ENCODE assay signal across 8 cellular contexts in genomic region chr1:239898067-239898730, GRCh38.
DNase-seq lines count a peak whose midpoint lies in the region; ATAC-seq and TF ChIP-seq lines count a peak whose summit lies in the region.

No MANE protein-coding gene starts in this region.

- ATAC-seq in GM21619 (IDR thresholded peaks at IDR 0.05; ENCODE audit: unreplicated experiment) (peak; percentile 96), PC-3 (peak; percentile 84)
- ATAC-seq in stimulated activated naive CD8-positive, alpha-beta T cell treated with anti-CD3 and anti-CD28 coated beads, Interleukin-15, amount 100 ng/mL, for 72 hours = peak; percentile 89

- no peaks in the 10 kb centered on the region for H3K27me3 ChIP-seq in PC-3 (ENCODE audit: low read length)

- peaks cover 15% of the 10 kb centered on the region for H3K4me1 ChIP-seq in PC-3 (ENCODE audit: insufficient read depth, low read length)

- H3K4me3 Mint-ChIP-seq in activated T-cell treated with anti-CD3 and anti-CD28 coated beads, Interleukin-2, amount 50 U/mL, for 24 hours = no peak overlapping the region
- peak overlapping the region; percentile 55 for H3K4me3 Mint-ChIP-seq in nephron progenitor cell
- peak overlapping the region in 1 of 2 donors; percentile 33 for H3K4me3 Mint-ChIP-seq in stimulated activated naive CD8-positive, alpha-beta T cell treated with anti-CD3 and anti-CD28 coated beads, Interleukin-15, amount 100 ng/mL, for 72 hours

- no peak overlapping the region for H3K27ac ChIP-seq in PC-3 (ENCODE audit: low read length)

- no peaks in the 10 kb centered on the region for H3F3A ChIP-seq in PC-3 (ENCODE audit: low read length, unreplicated experiment)

- POLR2A ChIA-PET in PC-3 (lab: Charles Lee; ENCODE audit: unreplicated experiment) = no interaction called here

- BruUV-seq in PC-3 (replicated peaks; lab: Mats Ljungman, UMichigan) = no TSS peak

- H3K36me3 Mint-ChIP-seq in activated T-cell treated with anti-CD3 and anti-CD28 coated beads, Interleukin-2, amount 50 U/mL, for 24 hours (ENCODE audit: low read depth) = no peaks in the 10 kb centered on the region
- peaks cover 5% of the 10 kb centered on the region for H3K36me3 Mint-ChIP-seq in nephron progenitor cell (ENCODE audit: low read depth)

- H3K4me3 ChIP-seq in PC-3 (ENCODE audit: low read length) (no peak overlapping the region), fibroblast of mammary gland (ENCODE audit: control insufficient read depth, low read depth, low read length) (no peak overlapping the region)

- CTCF ChIA-PET in PC-3 (lab: Charles Lee) = interaction anchor here (0.5 to 1.7 kb wide), 16 partner anchors 16 to 593 kb away, joined by 3 to 9 read pairs (median 4); partner anchors contain the start of gene CHRM3

- H3K9me2 ChIP-seq in PC-3 (replicated peaks; ENCODE audit: low read length) = no peaks in the 10 kb centered on the region

- no peak overlapping the region for H3K27ac Mint-ChIP-seq in activated T-cell treated with anti-CD3 and anti-CD28 coated beads, Interleukin-2, amount 50 U/mL, for 24 hours
- no peak overlapping the region for H3K27ac Mint-ChIP-seq in nephron progenitor cell
- peak overlapping the region in 1 of 2 donors; percentile 95 for H3K27ac Mint-ChIP-seq in stimulated activated naive CD8-positive, alpha-beta T cell treated with anti-CD3 and anti-CD28 coated beads, Interleukin-15, amount 100 ng/mL, for 72 hours

- H3K4me1 Mint-ChIP-seq in activated T-cell treated with anti-CD3 and anti-CD28 coated beads, Interleukin-2, amount 50 U/mL, for 24 hours (ENCODE audit: low read depth) = peaks cover 7% of the 10 kb centered on the region
- peaks cover 12% of the 10 kb centered on the region for H3K4me1 Mint-ChIP-seq in nephron progenitor cell
- H3K4me1 Mint-ChIP-seq in stimulated activated naive CD8-positive, alpha-beta T cell treated with anti-CD3 and anti-CD28 coated beads, Interleukin-15, amount 100 ng/mL, for 72 hours = peaks cover 5% of the 10 kb centered on the region

- H3K4me2 ChIP-seq in PC-3 (ENCODE audit: low read length) = peak overlapping the region; percentile 69

- H3K9ac ChIP-seq in PC-3 (ENCODE audit: low read length) = no peak overlapping the region

- peaks cover 6% of the 10 kb centered on the region for H3K27me3 Mint-ChIP-seq in activated T-cell treated with anti-CD3 and anti-CD28 coated beads, Interleukin-2, amount 50 U/mL, for 24 hours
- H3K27me3 Mint-ChIP-seq in nephron progenitor cell (ENCODE audit: low read depth, poor library complexity) = peaks cover 10% of the 10 kb centered on the region
- H3K27me3 Mint-ChIP-seq in stimulated activated naive CD8-positive, alpha-beta T cell treated with anti-CD3 and anti-CD28 coated beads, Interleukin-15, amount 100 ng/mL, for 72 hours = peaks cover 8% of the 10 kb centered on the region

- H3K79me2 ChIP-seq in PC-3 (ENCODE audit: low read length) = no peaks in the 10 kb centered on the region

- peak; percentile 41 for DNase-seq in DMS153 treated with DMSO at 0.1 percent for 48 hours (lab: John Stamatoyannopoulos, UW; ENCODE audit: unreplicated experiment)
- peak; percentile 75 for DNase-seq in HuH-7.5 (ENCODE audit: low spot score)
- peak; percentile 94 for DNase-seq in PC-3
- peak; percentile 69 for DNase-seq in activated T-cell treated with anti-CD3 and anti-CD28 coated beads, Interleukin-2, amount 50 U/mL, for 24 hours
- DNase-seq in fibroblast of mammary gland (ENCODE audit: low read depth) = peak; percentile 81
- peak; percentile 80 for DNase-seq in nephron progenitor cell
- peak; percentile 66 to 71 for DNase-seq in stimulated activated naive CD8-positive, alpha-beta T cell treated with anti-CD3 and anti-CD28 coated beads, Interleukin-15, amount 100 ng/mL, for 72 hours

- H4K20me1 ChIP-seq in PC-3 (ENCODE audit: low read length) = no peaks in the 10 kb centered on the region

- H3K9me3 Mint-ChIP-seq in activated T-cell treated with anti-CD3 and anti-CD28 coated beads, Interleukin-2, amount 50 U/mL, for 24 hours = no peaks in the 10 kb centered on the region
- H3K9me3 Mint-ChIP-seq in nephron progenitor cell = no peaks in the 10 kb centered on the region
- H3K9me3 Mint-ChIP-seq in stimulated activated naive CD8-positive, alpha-beta T cell treated with anti-CD3 and anti-CD28 coated beads, Interleukin-15, amount 100 ng/mL, for 72 hours = no peaks in the 10 kb centered on the region

- H3K9me3 ChIP-seq in PC-3 (ENCODE audit: low read length) = no peaks in the 10 kb centered on the region

- TF ChIP-seq CTCF in PC-3 (conservative IDR thresholded peaks at IDR 0.05; ENCODE audit: low read depth, low read length) = peak; percentile 99
- peak; percentile 98 for TF ChIP-seq CTCF in fibroblast of mammary gland (conservative IDR thresholded peaks at IDR 0.05; ENCODE audit: control insufficient read depth, insufficient read depth, low read depth, low read length)
- peak; percentile 93 for TF ChIP-seq CTCF in nephron progenitor cell (IDR thresholded peaks at IDR 0.05)

- intact Hi-C loops in PC-3 (cut with micrococcal nuclease) = loop anchor here (1.0 to 10.0 kb wide), 8 partner anchors 106 to 936 kb away; partner anchors contain the start of gene CHRM3

- H2AFZ ChIP-seq in PC-3 (ENCODE audit: low read length) = peak overlapping the region; percentile 45; the same call in 1 of the 2 replicates

- H3K36me3 ChIP-seq in PC-3 (ENCODE audit: low read depth, low read length) = no peaks in the 10 kb centered on the region

Comparison
In these comparisons a context has a peak if more than half of its experiments do, and no peak if none do; other contexts are left out.
1. DNase-seq: peak in every context shown above with its lines; median percentile 94 in PC-3; 81 in fibroblast of mammary gland; 80 in nephron progenitor cell; 75 in HuH-7.5; 69 in activated T-cell treated with anti-CD3 and anti-CD28 coated beads, Interleukin-2, amount 50 U/mL, for 24 hours; 68 in stimulated activated naive CD8-positive, alpha-beta T cell treated with anti-CD3 and anti-CD28 coated beads, Interleukin-15, amount 100 ng/mL, for 72 hours; 41 in DMS153 treated with DMSO at 0.1 percent for 48 hours.